1 cellular context compared by ENCODE assay signal in genomic region chr13:24680921-24681585, GRCh38.
TF ChIP-seq lines count a peak whose summit lies in the region.

No MANE protein-coding gene starts in this region.

TF ChIP-seq in SK-N-SH, 30 proteins besides CTCF, POLR2A, EP300 and RAD21 (continued from another document):
- TF ChIP-seq, protein P1, sequence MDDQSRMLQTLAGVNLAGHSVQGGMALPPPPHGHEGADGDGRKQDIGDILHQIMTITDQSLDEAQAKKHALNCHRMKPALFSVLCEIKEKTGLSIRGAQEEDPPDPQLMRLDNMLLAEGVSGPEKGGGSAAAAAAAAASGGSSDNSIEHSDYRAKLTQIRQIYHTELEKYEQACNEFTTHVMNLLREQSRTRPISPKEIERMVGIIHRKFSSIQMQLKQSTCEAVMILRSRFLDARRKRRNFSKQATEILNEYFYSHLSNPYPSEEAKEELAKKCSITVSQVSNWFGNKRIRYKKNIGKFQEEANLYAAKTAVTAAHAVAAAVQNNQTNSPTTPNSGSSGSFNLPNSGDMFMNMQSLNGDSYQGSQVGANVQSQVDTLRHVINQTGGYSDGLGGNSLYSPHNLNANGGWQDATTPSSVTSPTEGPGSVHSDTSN (IDR thresholded peaks at IDR 0.05) = no peak
- TF ChIP-seq RCOR1 (IDR thresholded peaks at IDR 0.05; ENCODE audit: low read length) (no peak), TEAD4 (IDR thresholded peaks at IDR 0.05; ENCODE audit: borderline replicate concordance, insufficient read depth) (no peak), FOXM1 (IDR thresholded peaks at IDR 0.05; ENCODE audit: low read depth) (no peak), FOXJ3 (CRISPR knock-in tag; IDR thresholded peaks at IDR 0.05) (no peak), GATA2 (CRISPR knock-in tag; IDR thresholded peaks at IDR 0.05) (no peak), CHD2 (IDR thresholded peaks at IDR 0.05; ENCODE audit: low read length, partially characterized antibody) (no peak), GABPA (IDR thresholded peaks at IDR 0.05; ENCODE audit: low read depth) (no peak), JUND (IDR thresholded peaks at IDR 0.05) (no peak), MXI1 (IDR thresholded peaks at IDR 0.05; ENCODE audit: low read depth, low read length) (no peak), REST (IDR thresholded peaks at IDR 0.05; ENCODE audit: low read depth, low read length) (no peak), POLR2AphosphoS5 (IDR thresholded peaks at IDR 0.05; ENCODE audit: low read depth, low read length) (no peak), TCF12 (IDR thresholded peaks at IDR 0.05) (no peak), NFIC (IDR thresholded peaks at IDR 0.05; ENCODE audit: borderline replicate concordance) (no peak)
- TF ChIP-seq, protein P2, sequence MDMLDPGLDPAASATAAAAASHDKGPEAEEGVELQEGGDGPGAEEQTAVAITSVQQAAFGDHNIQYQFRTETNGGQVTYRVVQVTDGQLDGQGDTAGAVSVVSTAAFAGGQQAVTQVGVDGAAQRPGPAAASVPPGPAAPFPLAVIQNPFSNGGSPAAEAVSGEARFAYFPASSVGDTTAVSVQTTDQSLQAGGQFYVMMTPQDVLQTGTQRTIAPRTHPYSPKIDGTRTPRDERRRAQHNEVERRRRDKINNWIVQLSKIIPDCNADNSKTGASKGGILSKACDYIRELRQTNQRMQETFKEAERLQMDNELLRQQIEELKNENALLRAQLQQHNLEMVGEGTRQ (IDR thresholded peaks at IDR 0.05; ENCODE audit: borderline replicate concordance, low read depth, low read length) = no peak
